15 cellular contexts compared by ENCODE assay signal in the genomic region with DNA sequence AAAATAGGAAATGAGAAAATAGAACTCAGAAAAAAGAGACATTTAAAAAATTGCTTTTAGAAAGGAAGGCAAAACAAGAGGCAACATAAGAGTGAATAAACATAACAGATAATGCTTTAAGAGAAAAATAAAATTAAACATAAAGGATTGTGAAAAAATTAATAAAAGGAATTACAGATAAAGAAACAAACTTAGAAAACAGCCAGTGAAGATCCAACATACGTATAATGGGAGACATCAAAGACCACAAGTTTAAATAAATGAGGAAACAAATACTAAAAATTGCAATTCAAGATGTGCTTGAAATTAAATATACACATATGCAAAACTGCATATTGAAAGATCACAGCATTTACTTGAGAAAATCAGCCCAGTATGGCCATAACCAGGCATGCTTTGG.
DNase-seq lines count a peak whose midpoint lies in the region; ATAC-seq, FAIRE-seq and TF ChIP-seq lines count a peak whose summit lies in the region.
"Had no signal": no experiment of that assay in that cellular context is flagged by ENCODE, and none has a peak within 500 bp of the region (broad histone marks: within the 10 kb centered on the region; RNA-seq: fewer than 3 reads in every experiment).

No MANE protein-coding gene starts in this region.

- peaks cover 0 to 4% of the 10 kb centered on the region in 2 experiments; a peak in 2 of 4 replicates for H3K9me3 ChIP-seq in HCT116 (ENCODE audit: control insufficient read depth in 1 of 2, insufficient read depth in 1 of 2, low read depth in 1 of 2, low read length in 2 of 2)
- H3K9me3 ChIP-seq in astrocyte (ENCODE audit: insufficient read depth, low read depth, low read length) = no peaks in the 10 kb centered on the region

- CTCF ChIA-PET in HCT116 (lab: Charles Lee) = no interaction called here

- no peaks in the 10 kb centered on the region for H3K9me2 ChIP-seq in HCT116 (ENCODE audit: insufficient read depth)

- H3K27ac Mint-ChIP-seq in astrocyte (ENCODE audit: unreplicated experiment) = no peak overlapping the region
- H3K27ac Mint-ChIP-seq: activated CD4-positive, alpha-beta memory T cell treated with anti-CD3 and anti-CD28 coated beads, Interleukin-2, amount 10 ng/mL, durations not matched to agents 7 days and 5 days; natural killer cell had no signal

- no TSS peak for BruUV-seq in HCT116 (replicated peaks; lab: Mats Ljungman, UMichigan)

- H3K27me3 ChIP-seq in HCT116 (ENCODE audit: insufficient read depth, low read length) (no peaks in the 10 kb centered on the region), astrocyte (ENCODE audit: insufficient read depth, low read length) (no peaks in the 10 kb centered on the region)
- H3K27me3 ChIP-seq: spleen had no signal

- intact Hi-C loops in HCT116 (cut with micrococcal nuclease) = no loop called here

- TF ChIP-seq CTCF in HCT116 (IDR thresholded peaks at IDR 0.05 in 2 of 3, conservative IDR thresholded peaks at IDR 0.05 in 1 of 3; ENCODE audit: borderline replicate concordance in 1 of 3, insufficient read depth in 1 of 3, low read depth in 2 of 3, low read length in 2 of 3) (no peak), astrocyte (IDR thresholded peaks at IDR 0.05; ENCODE audit: insufficient read depth, low read depth, low read length) (no peak)

- H3K4me1 ChIP-seq in HCT116 (ENCODE audit: control insufficient read depth in 1 of 2, insufficient read depth in 2 of 2, low read length in 2 of 2) = no peaks in the 10 kb centered on the region
- no peaks in the 10 kb centered on the region for H3K4me1 ChIP-seq in astrocyte (ENCODE audit: insufficient read depth, low read length)
- H3K4me1 ChIP-seq: spleen had no signal

- H3K9ac ChIP-seq in HCT116 (ENCODE audit: low read length) (no peak overlapping the region), astrocyte (ENCODE audit: low read length) (no peak overlapping the region)

- H3K27ac ChIP-seq in HCT116 (ENCODE audit: low read depth, low read length) = no peak overlapping the region
- H3K27ac ChIP-seq in astrocyte (ENCODE audit: low read depth, low read length) = no peak overlapping the region
- H3K27ac ChIP-seq: C4-2B, spleen, thoracic aorta had no signal

- TF ChIP-seq RAD21 in HCT116 (IDR thresholded peaks at IDR 0.05; ENCODE audit: low read depth) = no peak

- no peaks in the 10 kb centered on the region for H3K36me3 ChIP-seq in HCT116 (ENCODE audit: control insufficient read depth in 1 of 2, insufficient read depth in 2 of 2, low read length in 2 of 2)
- no peaks in the 10 kb centered on the region for H3K36me3 ChIP-seq in astrocyte (ENCODE audit: insufficient read depth, low read length)
- H3K36me3 ChIP-seq: spleen, thoracic aorta had no signal

- H3K9me3 Mint-ChIP-seq in astrocyte (ENCODE audit: unreplicated experiment) = peaks cover 16% of the 10 kb centered on the region

- H3K4me2 ChIP-seq in HCT116 (ENCODE audit: low read length) (no peak overlapping the region), astrocyte (ENCODE audit: low read length) (no peak overlapping the region)

- POLR2A ChIA-PET in HCT116 (lab: Charles Lee) = no interaction called here

- H3K4me3 ChIP-seq in HCT116 (replicated peaks in 1 of 2; ENCODE audit: low read depth in 1 of 2, low read length in 2 of 2) = no peak overlapping the region
- no peak overlapping the region for H3K4me3 ChIP-seq in astrocyte (ENCODE audit: insufficient read depth, low read depth, low read length)
- H3K4me3 ChIP-seq: spleen, thoracic aorta had no signal

- FAIRE-seq in A204.1 (lab: Jason Lieb, UNC) (peak; percentile 25), astrocyte (lab: Jason Lieb, UNC) (no peak), frontal cortex (lab: Jason Lieb, UNC) (peak; percentile 43)

- H3K36me3 Mint-ChIP-seq in astrocyte (ENCODE audit: low read depth, unreplicated experiment) = no peaks in the 10 kb centered on the region

- RAD21 ChIA-PET in HCT116 (lab: Charles Lee; ENCODE audit: low non-redundant PET in 1 of 2, low total read pairs in 2 of 2, uncharacterized antibody in 2 of 2, unreplicated experiment in 2 of 2) = no interaction called here

- no peak overlapping the region for H2AFZ ChIP-seq in HCT116 (ENCODE audit: low read depth, low read length, poor library complexity, severe bottlenecking)
- H2AFZ ChIP-seq in astrocyte (ENCODE audit: low read depth, low read length) = no peak overlapping the region

- no peak overlapping the region for H3K4me3 Mint-ChIP-seq in astrocyte (ENCODE audit: unreplicated experiment)
- H3K4me3 Mint-ChIP-seq: activated CD4-positive, alpha-beta memory T cell treated with anti-CD3 and anti-CD28 coated beads, Interleukin-2, amount 10 ng/mL, durations not matched to agents 7 days and 5 days; natural killer cell had no signal

- ATAC-seq in HCT116 = no peak
- no peak for ATAC-seq in HG02678 (IDR thresholded peaks at IDR 0.05; ENCODE audit: unreplicated experiment)
- no peak for ATAC-seq in HG03097 (IDR thresholded peaks at IDR 0.05; ENCODE audit: low FRiP score, unreplicated experiment)
- ATAC-seq: left cardiac atrium, natural killer cell had no signal

- no peak for TF ChIP-seq POLR2A in HCT116 (IDR thresholded peaks at IDR 0.05; ENCODE audit: borderline replicate concordance, extremely low read depth, insufficient read depth, insufficient read length)

- H3K79me2 ChIP-seq in HCT116 (ENCODE audit: insufficient read depth, low read length) = no peaks in the 10 kb centered on the region
- H3K79me2 ChIP-seq in astrocyte (ENCODE audit: insufficient read depth, low read length) = no peaks in the 10 kb centered on the region

- peak; percentile 21 for DNase-seq in HCT116 (ENCODE audit: low read depth, low spot score)
- DNase-seq in astrocyte (ENCODE audit: low read depth) = peak; percentile 47
- DNase-seq in frontal cortex (ENCODE audit: low spot score in 2 of 2) = no peak
- no peak for DNase-seq in EL
- no peak for DNase-seq in putamen (ENCODE audit: low spot score)
- DNase-seq: activated CD4-positive, alpha-beta memory T cell treated with anti-CD3 and anti-CD28 coated beads, Interleukin-2, amount 10 ng/mL, durations not matched to agents 7 days and 5 days; left cardiac atrium; natural killer cell; NCI-H2081 treated with DMSO at 0.1 percent for 48 hours; spleen had no signal

- H3K27me3 Mint-ChIP-seq in astrocyte (ENCODE audit: low read depth, unreplicated experiment) = no peaks in the 10 kb centered on the region
- H3K27me3 Mint-ChIP-seq: activated CD4-positive, alpha-beta memory T cell treated with anti-CD3 and anti-CD28 coated beads, Interleukin-2, amount 10 ng/mL, durations not matched to agents 7 days and 5 days had no signal

- H4K20me1 ChIP-seq in HCT116 (ENCODE audit: insufficient read depth) = no peaks in the 10 kb centered on the region
- no peaks in the 10 kb centered on the region for H4K20me1 ChIP-seq in astrocyte (ENCODE audit: insufficient read depth, low read length)

- no peaks in the 10 kb centered on the region for H3K4me1 Mint-ChIP-seq in astrocyte (ENCODE audit: low read depth, unreplicated experiment)
- H3K4me1 Mint-ChIP-seq: activated CD4-positive, alpha-beta memory T cell treated with anti-CD3 and anti-CD28 coated beads, Interleukin-2, amount 10 ng/mL, durations not matched to agents 7 days and 5 days; natural killer cell had no signal

TF ChIP-seq in HCT116, 20 proteins besides CTCF, POLR2A, EP300 and RAD21 (continues in another document):
- no peak for TF ChIP-seq TCF7L2 (IDR thresholded peaks at IDR 0.05; ENCODE audit: borderline replicate concordance, extremely low read depth, insufficient read depth, insufficient read length)
- TF ChIP-seq, protein P1, sequence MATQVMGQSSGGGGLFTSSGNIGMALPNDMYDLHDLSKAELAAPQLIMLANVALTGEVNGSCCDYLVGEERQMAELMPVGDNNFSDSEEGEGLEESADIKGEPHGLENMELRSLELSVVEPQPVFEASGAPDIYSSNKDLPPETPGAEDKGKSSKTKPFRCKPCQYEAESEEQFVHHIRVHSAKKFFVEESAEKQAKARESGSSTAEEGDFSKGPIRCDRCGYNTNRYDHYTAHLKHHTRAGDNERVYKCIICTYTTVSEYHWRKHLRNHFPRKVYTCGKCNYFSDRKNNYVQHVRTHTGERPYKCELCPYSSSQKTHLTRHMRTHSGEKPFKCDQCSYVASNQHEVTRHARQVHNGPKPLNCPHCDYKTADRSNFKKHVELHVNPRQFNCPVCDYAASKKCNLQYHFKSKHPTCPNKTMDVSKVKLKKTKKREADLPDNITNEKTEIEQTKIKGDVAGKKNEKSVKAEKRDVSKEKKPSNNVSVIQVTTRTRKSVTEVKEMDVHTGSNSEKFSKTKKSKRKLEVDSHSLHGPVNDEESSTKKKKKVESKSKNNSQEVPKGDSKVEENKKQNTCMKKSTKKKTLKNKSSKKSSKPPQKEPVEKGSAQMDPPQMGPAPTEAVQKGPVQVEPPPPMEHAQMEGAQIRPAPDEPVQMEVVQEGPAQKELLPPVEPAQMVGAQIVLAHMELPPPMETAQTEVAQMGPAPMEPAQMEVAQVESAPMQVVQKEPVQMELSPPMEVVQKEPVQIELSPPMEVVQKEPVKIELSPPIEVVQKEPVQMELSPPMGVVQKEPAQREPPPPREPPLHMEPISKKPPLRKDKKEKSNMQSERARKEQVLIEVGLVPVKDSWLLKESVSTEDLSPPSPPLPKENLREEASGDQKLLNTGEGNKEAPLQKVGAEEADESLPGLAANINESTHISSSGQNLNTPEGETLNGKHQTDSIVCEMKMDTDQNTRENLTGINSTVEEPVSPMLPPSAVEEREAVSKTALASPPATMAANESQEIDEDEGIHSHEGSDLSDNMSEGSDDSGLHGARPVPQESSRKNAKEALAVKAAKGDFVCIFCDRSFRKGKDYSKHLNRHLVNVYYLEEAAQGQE (IDR thresholded peaks at IDR 0.05; ENCODE audit: low read depth) = no peak
- no peak for TF ChIP-seq CEBPB (IDR thresholded peaks at IDR 0.05; ENCODE audit: low read depth)
- TF ChIP-seq ELF1 (IDR thresholded peaks at IDR 0.05; ENCODE audit: borderline replicate concordance, low read depth) = no peak
- no peak for TF ChIP-seq CBX3 (IDR thresholded peaks at IDR 0.05; ENCODE audit: low read depth)
- TF ChIP-seq POLR2AphosphoS5 (IDR thresholded peaks at IDR 0.05; ENCODE audit: low read depth, low read length) = no peak
- no peak for TF ChIP-seq ATF3 (IDR thresholded peaks at IDR 0.05)
- TF ChIP-seq ZNF274 (IDR thresholded peaks at IDR 0.05; ENCODE audit: low read depth, low read length) = no peak
- no peak for TF ChIP-seq EZH2 (IDR thresholded peaks at IDR 0.05)
- no peak for TF ChIP-seq JUND (IDR thresholded peaks at IDR 0.05)
- TF ChIP-seq SIN3A (IDR thresholded peaks at IDR 0.05; ENCODE audit: low read depth) = no peak
- no peak for TF ChIP-seq EZH2phosphoT487 (IDR thresholded peaks at IDR 0.05; ENCODE audit: borderline replicate concordance)
- no peak for TF ChIP-seq FOSL1 (IDR thresholded peaks at IDR 0.05; ENCODE audit: low read depth)
- no peak for TF ChIP-seq YY1 (IDR thresholded peaks at IDR 0.05; ENCODE audit: extremely low read depth, insufficient replicate concordance, low read depth, low read length)
- TF ChIP-seq SP1 (IDR thresholded peaks at IDR 0.05; ENCODE audit: low read depth) = no peak

Comparison
In these comparisons a context has a peak if more than half of its experiments do, and no peak if none do; other contexts are left out.
1. DNase-seq: peak in HCT116 (single experiment) and astrocyte (single experiment); none in frontal cortex (0 of 2), EL (single experiment) and putamen (single experiment).